Comparison of ENCODE assay signal across 1 cellular context in the genomic region with DNA sequence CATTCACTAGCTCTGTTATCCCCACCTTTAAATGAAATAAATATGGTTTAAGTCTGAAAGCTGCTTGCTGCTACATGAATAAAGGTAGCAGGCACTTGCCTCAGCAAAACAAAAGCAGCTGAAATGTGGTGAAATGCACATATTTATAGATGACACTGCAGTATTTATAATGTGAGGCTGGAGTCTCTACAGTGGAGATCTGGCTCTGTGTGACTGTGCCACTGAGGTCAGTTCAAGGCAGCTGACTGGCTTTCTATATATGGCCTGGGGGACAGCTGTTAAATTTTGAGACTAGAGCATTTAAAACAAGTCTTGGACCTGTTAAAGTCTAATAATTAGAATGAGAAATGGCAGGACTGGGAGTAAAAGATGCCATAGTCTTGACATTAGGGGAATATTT.
TF ChIP-seq lines count a peak whose summit lies in the region.

No MANE protein-coding gene starts in this region.

TF ChIP-seq in HepG2, 621 proteins besides CTCF, POLR2A, EP300 and RAD21 (continued from another document):
- TF ChIP-seq, protein P1, sequence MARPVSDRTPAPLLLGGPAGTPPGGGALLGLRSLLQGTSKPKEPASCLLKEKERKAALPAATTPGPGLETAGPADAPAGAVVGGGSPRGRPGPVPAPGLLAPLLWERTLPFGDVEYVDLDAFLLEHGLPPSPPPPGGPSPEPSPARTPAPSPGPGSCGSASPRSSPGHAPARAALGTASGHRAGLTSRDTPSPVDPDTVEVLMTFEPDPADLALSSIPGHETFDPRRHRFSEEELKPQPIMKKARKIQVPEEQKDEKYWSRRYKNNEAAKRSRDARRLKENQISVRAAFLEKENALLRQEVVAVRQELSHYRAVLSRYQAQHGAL (CRISPR knock-in tag; IDR thresholded peaks at IDR 0.05; ENCODE audit: not compliant biosample characterization) = no peak
- TF ChIP-seq, protein P2, sequence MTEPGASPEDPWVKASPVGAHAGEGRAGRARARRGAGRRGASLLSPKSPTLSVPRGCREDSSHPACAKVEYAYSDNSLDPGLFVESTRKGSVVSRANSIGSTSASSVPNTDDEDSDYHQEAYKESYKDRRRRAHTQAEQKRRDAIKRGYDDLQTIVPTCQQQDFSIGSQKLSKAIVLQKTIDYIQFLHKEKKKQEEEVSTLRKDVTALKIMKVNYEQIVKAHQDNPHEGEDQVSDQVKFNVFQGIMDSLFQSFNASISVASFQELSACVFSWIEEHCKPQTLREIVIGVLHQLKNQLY (CRISPR knock-in tag; IDR thresholded peaks at IDR 0.05) = no peak
